ENCODE assay signal across 24 cellular contexts in genomic region chr9:237141-237857, GRCh38. TPM values are rescaled to one million over a fixed set of nuclear protein-coding genes. Genes with fewer than 3 reads are reported as not detected.
DNase-seq lines count a peak whose midpoint lies in the region; ATAC-seq, FAIRE-seq and TF ChIP-seq lines count a peak whose summit lies in the region.
"Had no signal": no experiment of that assay in that cellular context is flagged by ENCODE, and none has a peak within 500 bp of the region (broad histone marks: within the 10 kb centered on the region; RNA-seq: fewer than 3 reads in every experiment).

No MANE protein-coding gene starts in this region.

- no peak for TF ChIP-seq RAD21 in K562 (CRISPR knock-in tag; conservative IDR thresholded peaks at IDR 0.05 in 1 of 2, IDR thresholded peaks at IDR 0.05 in 1 of 2)

- TF ChIP-seq CTCF in K562 (IDR thresholded peaks at IDR 0.05 in 2 of 3, conservative IDR thresholded peaks at IDR 0.05 in 1 of 3; ENCODE audit: insufficient read depth in 2 of 3, low read depth in 1 of 3, low read length in 3 of 3) (no peak), foreskin keratinocyte (conservative IDR thresholded peaks at IDR 0.05) (no peak)

- POLR2A ChIA-PET in K562 (lab: Yijun Ruan, JAX) = interaction anchor here (0.8 to 2.1 kb wide), 8 partner anchors 8 to 37 kb away, joined by 3 to 6 read pairs (median 4); no protein-coding TSS in a partner anchor

- no peak overlapping the region for H2AK5ac ChIP-seq in mesendoderm (ENCODE audit: low read length)

- H3K79me1 ChIP-seq in mesendoderm (ENCODE audit: low read length) = no peaks in the 10 kb centered on the region

- TF ChIP-seq POLR2A in K562 (conservative IDR thresholded peaks at IDR 0.05) = no peak

- peaks cover 0 to 63% (median 0%) of the 10 kb centered on the region in 11 experiments; a peak in 8 of 22 replicates for H3K36me3 ChIP-seq in BLaER1 treated with 17β-estradiol and CSF1 and Interleukin-3, amounts not matched to agents 10 nM and 100 nM
- H3K36me3 ChIP-seq in K562 (ENCODE audit: control insufficient read depth, insufficient read depth, low read length) (0 out of 3 replicates have a peak, but pooled peaks cover 3% of the 10 kb centered on the region), mesendoderm (ENCODE audit: control insufficient read depth, insufficient read depth, low read length) (no peaks in the 10 kb centered on the region)
- H3K36me3 ChIP-seq: esophagus squamous epithelium, gastroesophageal sphincter, HAP-1, uterus had no signal

- H2BK15ac ChIP-seq in mesendoderm (replicated peaks; ENCODE audit: low read depth) = no peak overlapping the region

- H3K56ac ChIP-seq in mesendoderm (ENCODE audit: low read length) = no peak overlapping the region

- H3K27me3 Mint-ChIP-seq in T-helper 2 cell treated with Interferon-gamma antibody and Interleukin-4, amounts not matched to agents 5 μg/mL and 100 μg/mL, for 36 hours (ENCODE audit: low read depth) = peaks cover 4% of the 10 kb centered on the region

- peaks cover 26% of the 10 kb centered on the region for H3K9me3 Mint-ChIP-seq in T-helper 2 cell treated with Interferon-gamma antibody and Interleukin-4, amounts not matched to agents 5 μg/mL and 100 μg/mL, for 36 hours

- peak overlapping the region; percentile 70 for H3K4me3 Mint-ChIP-seq in T-helper 2 cell treated with Interferon-gamma antibody and Interleukin-4, amounts not matched to agents 5 μg/mL and 100 μg/mL, for 36 hours

- TF ChIP-seq EP300 in K562 (IDR thresholded peaks at IDR 0.05; ENCODE audit: low read length) = peak; percentile 67; the same call in 1 of the 2 replicates

- CTCF ChIA-PET in K562 (lab: Yijun Ruan, JAX; ENCODE audit: low intra/inter-chr PET ratio) = no interaction called here

- H4K20me1 ChIP-seq in BLaER1 treated with 17β-estradiol and CSF1 and Interleukin-3, amounts not matched to agents 10 nM and 100 nM = peaks cover 0 to 63% (median 0%) of the 10 kb centered on the region in 11 experiments; a peak in 5 of 22 replicates
- H4K20me1 ChIP-seq in K562 (replicated peaks; ENCODE audit: control insufficient read depth, insufficient read depth, low read length) = no peaks in the 10 kb centered on the region

- H3K79me2 ChIP-seq in K562 (ENCODE audit: control insufficient read depth, insufficient read depth, low read length) (peaks cover 13% of the 10 kb centered on the region; the same call in 1 of the 3 replicates), mesendoderm (ENCODE audit: control insufficient read depth, insufficient read depth, low read length) (no peaks in the 10 kb centered on the region)

- H2AFZ ChIP-seq in K562 (ENCODE audit: low read depth, low read length) = peak overlapping the region; percentile 81; the same call in 1 of the 2 replicates

- peaks cover 24 to 42% (median 31%) of the 10 kb centered on the region in 11 experiments for H3K9me3 ChIP-seq in BLaER1 treated with 17β-estradiol and CSF1 and Interleukin-3, amounts not matched to agents 10 nM and 100 nM (replicated peaks in 1 of 11)
- H3K9me3 ChIP-seq in K562 (replicated peaks; ENCODE audit: control insufficient read depth, insufficient read depth, low read depth, low read length) = no peaks in the 10 kb centered on the region
- H3K9me3 ChIP-seq: HAP-1, testis, uterus had no signal

- peaks cover 49% of the 10 kb centered on the region for H3K4me1 Mint-ChIP-seq in T-helper 2 cell treated with Interferon-gamma antibody and Interleukin-4, amounts not matched to agents 5 μg/mL and 100 μg/mL, for 36 hours (ENCODE audit: low read depth)

- no peak for FAIRE-seq in K562 (lab: Jason Lieb, UNC)
- FAIRE-seq: kidney had no signal

- H3K18ac ChIP-seq in mesendoderm (ENCODE audit: low read length) = no peak overlapping the region

- peak overlapping the region in 10 of 11 experiments; percentile 8 to 75 (median 52); a peak in 16 of 22 replicates for H3K4me2 ChIP-seq in BLaER1 treated with 17β-estradiol and CSF1 and Interleukin-3, amounts not matched to agents 10 nM and 100 nM
- H3K4me2 ChIP-seq in K562 (ENCODE audit: insufficient read depth, low read length) (no peak overlapping the region), mesendoderm (ENCODE audit: low read length) (no peak overlapping the region)

- no peak overlapping the region for H4K8ac ChIP-seq in mesendoderm (ENCODE audit: low read depth, low read length)

- WGBS in K562 (ENCODE audit: insufficient coverage, low coverage, missing lambda C conversion rate) = 29% methylated on average over 2 of the region's 3 CpGs
- WGBS in mesendoderm (ENCODE audit: extremely low coverage, insufficient coverage, low lambda C conversion rate) = no CpG with 5 or more reads among the region's 3 CpGs

- BruUV-seq in K562 (replicated peaks; lab: Mats Ljungman, UMichigan) = no TSS peak

- peaks cover 5 to 17% (median 10%) of the 10 kb centered on the region in 10 experiments; a peak in 17 of 20 replicates for H3K4me1 ChIP-seq in BLaER1 treated with 17β-estradiol and CSF1 and Interleukin-3, amounts not matched to agents 10 nM and 100 nM
- H3K4me1 ChIP-seq in K562 (replicated peaks in 1 of 2; ENCODE audit: control insufficient read depth in 2 of 2, insufficient read depth in 2 of 2, low read length in 2 of 2) (peaks cover 3 to 18% of the 10 kb centered on the region in 2 experiments; a peak in 3 of 5 replicates), foreskin keratinocyte (no peaks in the 10 kb centered on the region), mesendoderm (ENCODE audit: control insufficient read depth, low read depth, low read length) (no peaks in the 10 kb centered on the region)
- H3K4me1 ChIP-seq: HAP-1, testis, uterus had no signal

- H3K23ac ChIP-seq in mesendoderm (ENCODE audit: low read length) = no peak overlapping the region

- H4K5ac ChIP-seq in mesendoderm (ENCODE audit: low read length) = no peak overlapping the region

- H3K36me3 Mint-ChIP-seq in T-helper 2 cell treated with Interferon-gamma antibody and Interleukin-4, amounts not matched to agents 5 μg/mL and 100 μg/mL, for 36 hours (ENCODE audit: low read depth) = peaks cover 62% of the 10 kb centered on the region

- peak; percentile 10 to 20 for DNase-seq in AML-193 (lab: John Stamatoyannopoulos, UW)
- DNase-seq in T-helper 2 cell treated with Interferon-gamma antibody and Interleukin-4, amounts not matched to agents 5 μg/mL and 100 μg/mL, for 36 hours (ENCODE audit: low spot score) = no peak
- DNase-seq in K562 (ENCODE audit: extremely low read depth in 1 of 4, low spot score in 3 of 4) = peak in 1 of 4 experiments; percentile 49
- DNase-seq in foreskin keratinocyte = no peak
- DNase-seq in RKO (ENCODE audit: low spot score) = no peak
- DNase-seq in mesendoderm = no peak
- DNase-seq: activated naive CD4-positive, alpha-beta T cell treated with Interleukin-2 at 50 U/mL for 16 hours; effector CD8-positive, alpha-beta T cell; esophagus squamous epithelium; IMR-90; kidney; MM.1S; NCI-H1694 treated with DMSO at 0.1 percent for 48 hours; NCI-H2171 treated with DMSO at 0.1 percent for 48 hours; NCI-H526; nucleus accumbens; stimulated activated CD4-positive, alpha-beta T cell treated with anti-CD3 and anti-CD28 coated beads, Interleukin-1b, Interleukin-23, amount 100 ng/mL, for 48 hours; T-helper 9 cell; testis; uterus had no signal

- no peak overlapping the region for H2BK5ac ChIP-seq in mesendoderm (ENCODE audit: low read length)

- H2BK120ac ChIP-seq in mesendoderm (ENCODE audit: low read depth, low read length) = no peak overlapping the region

- in situ Hi-C loops in K562 (cut with MboI) = no loop called here

- H3K27me3 ChIP-seq in BLaER1 treated with 17β-estradiol and CSF1 and Interleukin-3, amounts not matched to agents 10 nM and 100 nM = no peaks in the 10 kb centered on the region
- no peaks in the 10 kb centered on the region for H3K27me3 ChIP-seq in K562 (ENCODE audit: control insufficient read depth in 2 of 2, insufficient read depth in 2 of 2, low read length in 2 of 2)
- H3K27me3 ChIP-seq in foreskin keratinocyte = no peaks in the 10 kb centered on the region
- no peaks in the 10 kb centered on the region for H3K27me3 ChIP-seq in mesendoderm (ENCODE audit: insufficient read depth, low read length, poor library complexity)
- H3K27me3 ChIP-seq: esophagus squamous epithelium, gastroesophageal sphincter, testis, uterus had no signal

- H3K4me3 ChIP-seq in BLaER1 treated with 17β-estradiol and CSF1 and Interleukin-3, amounts not matched to agents 10 nM and 100 nM = no peak overlapping the region
- H3K4me3 ChIP-seq in K562 (no peak overlapping the region), mesendoderm (ENCODE audit: low read length) (no peak overlapping the region)
- H3K4me3 ChIP-seq: esophagus squamous epithelium, gastroesophageal sphincter, HAP-1, testis, uterus had no signal

- ATAC-seq in K562 (peak; percentile 65), foreskin keratinocyte (no peak)
- ATAC-seq: gastroesophageal sphincter had no signal

- H3K9me1 ChIP-seq in K562 (ENCODE audit: control insufficient read depth, insufficient read depth, low read length) = no peaks in the 10 kb centered on the region

- intact Hi-C loops in K562 (cut with micrococcal nuclease) = no loop called here

- H3K4ac ChIP-seq in mesendoderm (ENCODE audit: low read depth, low read length) = no peak overlapping the region

- H3K9ac ChIP-seq in BLaER1 treated with 17β-estradiol and CSF1 and Interleukin-3, amounts not matched to agents 10 nM and 100 nM = no peak overlapping the region
- peak overlapping the region in 1 of 2 experiments; percentile 56; a peak in 1 of 4 replicates for H3K9ac ChIP-seq in K562 (ENCODE audit: insufficient read depth in 1 of 2, low read depth in 2 of 2, low read length in 2 of 2)
- no peak overlapping the region for H3K9ac ChIP-seq in mesendoderm (ENCODE audit: low read length)

- H3K27ac ChIP-seq in BLaER1 treated with 17β-estradiol and CSF1 and Interleukin-3, amounts not matched to agents 10 nM and 100 nM = no peak overlapping the region
- H3K27ac ChIP-seq in K562 (ENCODE audit: extremely low read depth, low read depth, low read length) (peak overlapping the region; percentile 62), foreskin keratinocyte (no peak overlapping the region), mesendoderm (ENCODE audit: low read depth, low read length) (no peak overlapping the region)
- H3K27ac ChIP-seq: esophagus squamous epithelium, gastroesophageal sphincter, testis, uterus had no signal

- H3K27ac Mint-ChIP-seq in T-helper 2 cell treated with Interferon-gamma antibody and Interleukin-4, amounts not matched to agents 5 μg/mL and 100 μg/mL, for 36 hours = peak overlapping the region; percentile 63

RNA-seq across cellular contexts. Expression of gene DOCK8, which starts 22.6 kb away (rescaled TPM):
- 66.2 and 95.4 TPM in 2 replicates for total RNA-seq in K562 (2011; cell fraction: chromatin; rRNA removed; ENCODE audit: low replicate concordance)
- total RNA-seq in K562 (2011; cell fraction: nucleolus; rRNA removed) = 34.0 and 43.2 TPM in 2 replicates
- 56.7 and 77.1 TPM in 2 replicates for total RNA-seq in K562 (2011; cell fraction: nucleoplasm; rRNA removed)
- total RNA-seq in K562 (2014; rRNA removed) (25.1 and 33.4 TPM in 2 replicates), K562 (2014; rRNA removed; fragmentation: Illumina TruSeq; extraction: Trizol) (27.3 and 28.7 TPM in 2 replicates), K562 (2015; rRNA removed; fragmentation: Illumina TruSeq; extraction: Trizol) (32.4 and 34.3 TPM in 2 replicates), K562 (2021) (49.4 and 53.8 TPM in 2 replicates), foreskin keratinocyte (1.6 TPM in 2 replicates)
- polyA plus RNA-seq in K562 (2011; rRNA removed) (15.3 and 34.5 TPM in 2 replicates), K562 (2014; fragmentation: Illumina TruSeq; extraction: Trizol) (30.9 and 32.8 TPM in 2 replicates), K562 (2014; fragmentation: Nextera tagmentation; extraction: Ambion mirVana) (10 to 100 TPM; 14.4 to 14.5 TPM), K562 (2014; rRNA removed) (19.6 and 23.4 TPM in 2 replicates), foreskin keratinocyte (0.26 and 0.40 TPM in 2 replicates)
- 11.0 and 29.6 TPM in 2 replicates for polyA plus RNA-seq in K562 (2011; cell fraction: cytosol; rRNA removed)
- polyA plus RNA-seq in K562 (2011; cell fraction: nucleus; rRNA removed) = 25.1 and 49.4 TPM in 2 replicates
- polyA plus RNA-seq in K562 (2012) = 26.9 and 57.9 TPM in 2 replicates
- polyA minus RNA-seq in K562 (2011; rRNA and poly(A)+ RNA removed) = 33.3 and 80.3 TPM in 2 replicates
- 19.0 and 43.3 TPM in 2 replicates for polyA minus RNA-seq in K562 (2011; cell fraction: cytosol; rRNA and poly(A)+ RNA removed)
- polyA minus RNA-seq in K562 (2011; cell fraction: nucleus; rRNA and poly(A)+ RNA removed) = 32.4 and 104 TPM in 2 replicates
- polyA plus RNA-seq in mesendoderm (2013, experiment 1 of 2) = 0.67 TPM
- 0.60 TPM for polyA plus RNA-seq in mesendoderm (2013, experiment 2 of 2)
- total RNA-seq: IMR-90, RPMI7951 had no signal
- polyA plus RNA-seq: IMR-90 had no signal

RNA-seq across cellular contexts. Expression of gene ZNG1A, which starts 58.4 kb away (rescaled TPM):
- 30.2 and 116 TPM in 2 replicates for total RNA-seq in K562 (2011; cell fraction: chromatin; rRNA removed; ENCODE audit: low replicate concordance)
- total RNA-seq in K562 (2011; cell fraction: nucleolus; rRNA removed) = 15.2 and 21.2 TPM in 2 replicates
- total RNA-seq in K562 (2011; cell fraction: nucleoplasm; rRNA removed) = 67.6 and 130 TPM in 2 replicates
- total RNA-seq in K562 (2014; rRNA removed) = 17.6 and 20.7 TPM in 2 replicates
- total RNA-seq in K562 (2014; rRNA removed; fragmentation: Illumina TruSeq; extraction: Trizol) = 43.4 and 50.2 TPM in 2 replicates
- 35.4 and 39.7 TPM in 2 replicates for total RNA-seq in K562 (2015; rRNA removed; fragmentation: Illumina TruSeq; extraction: Trizol)
- 29.0 and 30.1 TPM in 2 replicates for total RNA-seq in K562 (2021)
- polyA plus RNA-seq in K562 (2011; rRNA removed) = 24.2 and 31.2 TPM in 2 replicates
- 5.3 and 14.7 TPM in 2 replicates for polyA plus RNA-seq in K562 (2011; cell fraction: cytosol; rRNA removed)
- polyA plus RNA-seq in K562 (2011; cell fraction: nucleus; rRNA removed) = 20.5 and 29.9 TPM in 2 replicates
- 16.5 and 22.3 TPM in 2 replicates for polyA plus RNA-seq in K562 (2012)
- polyA plus RNA-seq in K562 (2014; fragmentation: Illumina TruSeq; extraction: Trizol) = 37.1 and 41.7 TPM in 2 replicates
- polyA plus RNA-seq in K562 (2014; fragmentation: Nextera tagmentation; extraction: Ambion mirVana) = 10 to 100 TPM; 78.1 to 90.6 TPM
- 34.9 and 42.9 TPM in 2 replicates for polyA plus RNA-seq in K562 (2014; rRNA removed)
- 32.6 and 38.3 TPM in 2 replicates for polyA minus RNA-seq in K562 (2011; rRNA and poly(A)+ RNA removed)
- 6.8 and 8.5 TPM in 2 replicates for polyA minus RNA-seq in K562 (2011; cell fraction: cytosol; rRNA and poly(A)+ RNA removed)
- 36.5 and 54.1 TPM in 2 replicates for polyA minus RNA-seq in K562 (2011; cell fraction: nucleus; rRNA and poly(A)+ RNA removed)
- total RNA-seq in foreskin keratinocyte = 35.8 and 45.0 TPM in 2 replicates
- 35.3 and 41.3 TPM in 2 replicates for polyA plus RNA-seq in foreskin keratinocyte
- polyA plus RNA-seq in mesendoderm (2013, experiment 1 of 2) = 50.8 TPM
- polyA plus RNA-seq in mesendoderm (2013, experiment 2 of 2) = 50.6 TPM

Comparison
In these comparisons a context has a peak if more than half of its experiments do, and no peak if none do; other contexts are left out.
1. DNase-seq: peak in AML-193 (2 of 2); none in T-helper 2 cell treated with Interferon-gamma antibody and Interleukin-4, amounts not matched to agents 5 μg/mL and 100 μg/mL, for 36 hours (single experiment), foreskin keratinocyte (0 of 2), RKO (single experiment) and mesendoderm (single experiment).
2. H3K4me2 ChIP-seq: peak in BLaER1 treated with 17β-estradiol and CSF1 and Interleukin-3, amounts not matched to agents 10 nM and 100 nM (10 of 11); none in K562 (single experiment) and mesendoderm (single experiment).